Comparison of ENCODE assay signal across 17 cellular contexts in genomic region chr9:133740891-133741290, GRCh38. TPM values are rescaled to one million over a fixed set of nuclear protein-coding genes. Genes with fewer than 3 reads are reported as not detected.
DNase-seq lines count a peak whose midpoint lies in the region; ATAC-seq and TF ChIP-seq lines count a peak whose summit lies in the region.
"Had no signal": no experiment of that assay in that cellular context is flagged by ENCODE, and none has a peak within 500 bp of the region (broad histone marks: within the 10 kb centered on the region; RNA-seq: fewer than 3 reads in every experiment).

No MANE protein-coding gene starts in this region.

- DNase-seq in T-helper 1 cell, result no peak
- peak; percentile 76 for DNase-seq in left lobe of liver (ENCODE audit: low spot score)
- peak; percentile 9 for DNase-seq in mucosa of gallbladder (ENCODE audit: low spot score)
- DNase-seq in type B pancreatic cell (ENCODE audit: extremely low spot score, unreplicated experiment), result peak; percentile 62
- no peak for DNase-seq in dermis blood vessel endothelial cell
- DNase-seq in DMS53 (lab: John Stamatoyannopoulos, UW), result no peak
- DNase-seq in NCI-H2227 (lab: John Stamatoyannopoulos, UW; ENCODE audit: unreplicated experiment), result no peak
- DNase-seq: ACHN; CD8-positive, alpha-beta T cell; GDM1; Karpas-422; MV-4-11; NCI-H1105 treated with DMSO at 0.1 percent for 48 hours; NCI-H2029 treated with DMSO at 0.1 percent for 48 hours; NCI-H526; SHP77 had no signal

- H3K36me3 Mint-ChIP-seq in T-helper 1 cell treated with Interleukin-12 subunit alpha and Interleukin-12 subunit beta and Interleukin-4 antibody, amounts not matched to agents 30 μg/mL and 1 μg/mL, for 36 hours (ENCODE audit: low read depth), result no peaks in the 10 kb centered on the region
- H3K36me3 Mint-ChIP-seq in type B pancreatic cell, result no peaks in the 10 kb centered on the region
- H3K36me3 Mint-ChIP-seq: CD8-positive, alpha-beta T cell had no signal

- ATAC-seq in left lobe of liver, result peak; percentile 11
- ATAC-seq: CD8-positive, alpha-beta T cell had no signal

- H3K27me3 Mint-ChIP-seq in T-helper 1 cell treated with Interleukin-12 subunit alpha and Interleukin-12 subunit beta and Interleukin-4 antibody, amounts not matched to agents 30 μg/mL and 1 μg/mL, for 36 hours (ENCODE audit: low read depth), result peaks cover 4% of the 10 kb centered on the region
- H3K27me3 Mint-ChIP-seq in type B pancreatic cell, result peaks cover 4% of the 10 kb centered on the region

- H3K9me3 Mint-ChIP-seq in T-helper 1 cell treated with Interleukin-12 subunit alpha and Interleukin-12 subunit beta and Interleukin-4 antibody, amounts not matched to agents 30 μg/mL and 1 μg/mL, for 36 hours, result no peaks in the 10 kb centered on the region
- H3K9me3 Mint-ChIP-seq in type B pancreatic cell, result no peaks in the 10 kb centered on the region
- H3K9me3 Mint-ChIP-seq: CD8-positive, alpha-beta T cell had no signal

- no peaks in the 10 kb centered on the region for H3K4me1 Mint-ChIP-seq in T-helper 1 cell treated with Interleukin-12 subunit alpha and Interleukin-12 subunit beta and Interleukin-4 antibody, amounts not matched to agents 30 μg/mL and 1 μg/mL, for 36 hours (ENCODE audit: low read depth)
- H3K4me1 Mint-ChIP-seq in type B pancreatic cell (ENCODE audit: unreplicated experiment), result peaks cover 7% of the 10 kb centered on the region

- peak overlapping the region; percentile 60 for H3K27ac Mint-ChIP-seq in T-helper 1 cell treated with Interleukin-12 subunit alpha and Interleukin-12 subunit beta and Interleukin-4 antibody, amounts not matched to agents 30 μg/mL and 1 μg/mL, for 36 hours
- no peak overlapping the region for H3K27ac Mint-ChIP-seq in type B pancreatic cell
- H3K27ac Mint-ChIP-seq: CD8-positive, alpha-beta T cell had no signal

- TF ChIP-seq CTCF in type B pancreatic cell (conservative IDR thresholded peaks at IDR 0.05), result no peak

- H3K4me3 Mint-ChIP-seq in T-helper 1 cell treated with Interleukin-12 subunit alpha and Interleukin-12 subunit beta and Interleukin-4 antibody, amounts not matched to agents 30 μg/mL and 1 μg/mL, for 36 hours, result no peak overlapping the region
- no peak overlapping the region for H3K4me3 Mint-ChIP-seq in type B pancreatic cell
- H3K4me3 Mint-ChIP-seq: CD8-positive, alpha-beta T cell had no signal

RNA-seq across cellular contexts. Expression of gene SARDH, which starts 2.7 kb away (rescaled TPM):
- 208 TPM for total RNA-seq in left lobe of liver
- total RNA-seq in mucosa of gallbladder, result 2.8 TPM
- 0.76 and 6.8 TPM in 2 replicates for total RNA-seq in type B pancreatic cell (ENCODE audit: low replicate concordance)
- total RNA-seq in dermis blood vessel endothelial cell, result 0.34 and 0.37 TPM in 2 replicates

Comparison
In these comparisons a context has a peak if more than half of its experiments do, and no peak if none do; other contexts are left out.
1. DNase-seq: peak in left lobe of liver (single experiment), mucosa of gallbladder (single experiment) and type B pancreatic cell (single experiment); none in T-helper 1 cell (0 of 5), dermis blood vessel endothelial cell (single experiment), DMS53 (single experiment) and NCI-H2227 (single experiment).
2. RNA of gene SARDH, which starts 2.7 kb away (total RNA-seq): 208 TPM in left lobe of liver (single experiment); 0.76 to 6.8 TPM in type B pancreatic cell, 2.8 TPM in mucosa of gallbladder (single experiment) and 0.34 to 0.37 TPM in dermis blood vessel endothelial cell; every median in the first group is over 10 times any median in the second.